Comparison of ENCODE assay signal across 1 cellular context in the genomic region with DNA sequence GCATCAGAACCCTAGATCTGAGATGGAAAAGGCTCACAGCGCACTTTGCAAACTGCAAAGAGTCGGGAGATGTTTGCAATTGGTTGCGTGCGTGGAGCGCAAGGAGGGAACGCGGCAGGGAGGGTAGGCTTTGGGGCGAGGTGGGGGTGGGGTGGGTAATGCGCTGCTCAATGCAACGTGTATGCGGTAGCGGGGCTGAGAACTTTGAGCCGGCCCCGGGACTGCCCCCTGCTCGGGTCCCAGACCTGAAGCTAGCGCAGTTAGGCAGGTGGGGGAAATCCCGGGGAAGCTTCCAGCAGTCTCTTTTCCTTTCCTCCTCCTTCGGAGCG.
TF ChIP-seq lines count a peak whose summit lies in the region.

No MANE protein-coding gene starts in this region.

TF ChIP-seq in liver, 16 proteins besides CTCF, POLR2A, EP300 and RAD21 (continued from another document):
- no peak for TF ChIP-seq HNF4G (IDR thresholded peaks at IDR 0.05)
- TF ChIP-seq EGR1 (IDR thresholded peaks at IDR 0.05; ENCODE audit: low read depth in 2 of 2), result no peak
- TF ChIP-seq, protein P1, sequence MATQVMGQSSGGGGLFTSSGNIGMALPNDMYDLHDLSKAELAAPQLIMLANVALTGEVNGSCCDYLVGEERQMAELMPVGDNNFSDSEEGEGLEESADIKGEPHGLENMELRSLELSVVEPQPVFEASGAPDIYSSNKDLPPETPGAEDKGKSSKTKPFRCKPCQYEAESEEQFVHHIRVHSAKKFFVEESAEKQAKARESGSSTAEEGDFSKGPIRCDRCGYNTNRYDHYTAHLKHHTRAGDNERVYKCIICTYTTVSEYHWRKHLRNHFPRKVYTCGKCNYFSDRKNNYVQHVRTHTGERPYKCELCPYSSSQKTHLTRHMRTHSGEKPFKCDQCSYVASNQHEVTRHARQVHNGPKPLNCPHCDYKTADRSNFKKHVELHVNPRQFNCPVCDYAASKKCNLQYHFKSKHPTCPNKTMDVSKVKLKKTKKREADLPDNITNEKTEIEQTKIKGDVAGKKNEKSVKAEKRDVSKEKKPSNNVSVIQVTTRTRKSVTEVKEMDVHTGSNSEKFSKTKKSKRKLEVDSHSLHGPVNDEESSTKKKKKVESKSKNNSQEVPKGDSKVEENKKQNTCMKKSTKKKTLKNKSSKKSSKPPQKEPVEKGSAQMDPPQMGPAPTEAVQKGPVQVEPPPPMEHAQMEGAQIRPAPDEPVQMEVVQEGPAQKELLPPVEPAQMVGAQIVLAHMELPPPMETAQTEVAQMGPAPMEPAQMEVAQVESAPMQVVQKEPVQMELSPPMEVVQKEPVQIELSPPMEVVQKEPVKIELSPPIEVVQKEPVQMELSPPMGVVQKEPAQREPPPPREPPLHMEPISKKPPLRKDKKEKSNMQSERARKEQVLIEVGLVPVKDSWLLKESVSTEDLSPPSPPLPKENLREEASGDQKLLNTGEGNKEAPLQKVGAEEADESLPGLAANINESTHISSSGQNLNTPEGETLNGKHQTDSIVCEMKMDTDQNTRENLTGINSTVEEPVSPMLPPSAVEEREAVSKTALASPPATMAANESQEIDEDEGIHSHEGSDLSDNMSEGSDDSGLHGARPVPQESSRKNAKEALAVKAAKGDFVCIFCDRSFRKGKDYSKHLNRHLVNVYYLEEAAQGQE (IDR thresholded peaks at IDR 0.05), result no peak
- TF ChIP-seq HNF4A (conservative IDR thresholded peaks at IDR 0.05), result no peak
